Comparison of ENCODE assay signal across 8 cellular contexts in genomic region chr5:157026789-157027424, GRCh38. TPM values are rescaled to one million over a fixed set of nuclear protein-coding genes. Genes with fewer than 3 reads are reported as not detected.
DNase-seq lines count a peak whose midpoint lies in the region; ATAC-seq and TF ChIP-seq lines count a peak whose summit lies in the region.

No MANE protein-coding gene starts in this region.

- no peaks in the 10 kb centered on the region for H3K27me3 ChIP-seq in right lobe of liver
- H3K27me3 ChIP-seq in psoas muscle (ENCODE audit: insufficient read depth in 3 of 3, low read length in 2 of 3) = peaks cover 0 to 2% (median 0%) of the 10 kb centered on the region in 3 donors

- DNase-seq in DMS153 treated with DMSO at 0.1 percent for 48 hours (lab: John Stamatoyannopoulos, UW; ENCODE audit: unreplicated experiment) (peak; percentile 10), HT-29 (ENCODE audit: low spot score) (peak; percentile 60), right lobe of liver (no peak), psoas muscle (no peak)

- peak; percentile 71 to 81 (median 76) for ATAC-seq in right lobe of liver
- ATAC-seq in GM19395 (IDR thresholded peaks at IDR 0.05; ENCODE audit: unreplicated experiment) = no peak
- no peak for ATAC-seq in HG03457 (IDR thresholded peaks at IDR 0.05; ENCODE audit: unreplicated experiment)
- no peak for ATAC-seq in GM18873 (IDR thresholded peaks at IDR 0.05; ENCODE audit: low FRiP score, unreplicated experiment)
- no peak for ATAC-seq in psoas muscle

- 70% methylated on average over 3 of the region's 3 CpGs for WGBS in right lobe of liver (ENCODE audit: insufficient coverage, low coverage, low lambda C conversion rate, missing lambda C conversion rate)
- 63 to 66% (median 64%) methylated on average over 3 of the region's 3 CpGs for WGBS in psoas muscle, 3 donors

- no peak for TF ChIP-seq POLR2A in right lobe of liver (IDR thresholded peaks at IDR 0.05)

- H3K4me3 ChIP-seq in WI38 (ENCODE audit: low read depth, low read length) = no peak overlapping the region
- no peak overlapping the region for H3K4me3 ChIP-seq in right lobe of liver
- H3K4me3 ChIP-seq in psoas muscle = no peak overlapping the region

- TF ChIP-seq CTCF in WI38 (IDR thresholded peaks at IDR 0.05; ENCODE audit: low read depth, low read length) = 0 out of 2 replicates have a peak, but pooled peaks have one; percentile 11
- peak; percentile 32 to 65 (median 55) for TF ChIP-seq CTCF in right lobe of liver (IDR thresholded peaks at IDR 0.05)
- TF ChIP-seq CTCF in psoas muscle (IDR thresholded peaks at IDR 0.05) = no peak

- H3K36me3 ChIP-seq in right lobe of liver (no peaks in the 10 kb centered on the region), psoas muscle (ENCODE audit: insufficient read depth in 1 of 2, low read depth in 1 of 2) (no peaks in the 10 kb centered on the region)

- H3K27ac ChIP-seq in right lobe of liver (no peak overlapping the region), psoas muscle (no peak overlapping the region)

- intact Hi-C loops in right lobe of liver (cut with DNase I) = no loop called here
- intact Hi-C loops in psoas muscle (cut with DNase I) = no loop called here

- H3K4me1 ChIP-seq in right lobe of liver = no peaks in the 10 kb centered on the region
- no peaks in the 10 kb centered on the region for H3K4me1 ChIP-seq in psoas muscle

- no peaks in the 10 kb centered on the region for H3K9me3 ChIP-seq in right lobe of liver
- H3K9me3 ChIP-seq in psoas muscle = no peaks in the 10 kb centered on the region

RNA-seq across cellular contexts. Expression of gene HAVCR1, which starts 32.0 kb away (rescaled TPM):
- total RNA-seq in HT-29 (2014; rRNA removed; shearing (Covaris generic)) = not detected in 2 replicates
- under 1 TPM in 3 of 6 experiments, not detected in 3; 0.25 to 0.78 (median 0.42) TPM for total RNA-seq in right lobe of liver
- total RNA-seq in psoas muscle = under 1 TPM in 1 of 4 donors, not detected in 3; 0.77 TPM
- under 1 TPM in 1 of 3 donors, not detected in 2; 0.01 TPM for polyA plus RNA-seq in psoas muscle

Comparison
In these comparisons a context has a peak if more than half of its experiments do, and no peak if none do; other contexts are left out.
1. DNase-seq: peak in DMS153 treated with DMSO at 0.1 percent for 48 hours (single experiment) and HT-29 (single experiment); none in right lobe of liver (0 of 3) and psoas muscle (0 of 2).
2. ATAC-seq: peak in right lobe of liver (4 of 4); none in GM19395 (single experiment), HG03457 (single experiment), GM18873 (single experiment) and psoas muscle (0 of 4).